ENCODE assay signal across 3 cellular contexts in genomic region chr5:104494043-104494442, GRCh38.
TF ChIP-seq lines count a peak whose summit lies in the region.

No MANE protein-coding gene starts in this region.

TF ChIP-seq in A549, 52 proteins besides CTCF, POLR2A, EP300 and RAD21:
- TF ChIP-seq FOSL2 (IDR thresholded peaks at IDR 0.05) (no peak), FOSL2 (CRISPR knock-in tag; IDR thresholded peaks at IDR 0.05) (no peak), EHF (CRISPR knock-in tag; IDR thresholded peaks at IDR 0.05) (no peak), ZFP36 (IDR thresholded peaks at IDR 0.05; ENCODE audit: borderline replicate concordance, partially characterized antibody) (no peak), CEBPB (IDR thresholded peaks at IDR 0.05) (no peak), HES2 (IDR thresholded peaks at IDR 0.05) (no peak), RFX5 (IDR thresholded peaks at IDR 0.05) (no peak), JUN (IDR thresholded peaks at IDR 0.05) (no peak), E2F6 (IDR thresholded peaks at IDR 0.05; ENCODE audit: borderline replicate concordance, low read depth) (no peak), BCL3 (IDR thresholded peaks at IDR 0.05) (no peak), ESRRA (IDR thresholded peaks at IDR 0.05; ENCODE audit: borderline replicate concordance, low read length) (no peak), GATA3 (IDR thresholded peaks at IDR 0.05; ENCODE audit: borderline replicate concordance) (no peak), FOSB (CRISPR knock-in tag; IDR thresholded peaks at IDR 0.05) (no peak)

TF ChIP-seq in HCT116, 20 proteins besides CTCF, POLR2A, EP300 and RAD21:
- TF ChIP-seq POLR2AphosphoS5 (IDR thresholded peaks at IDR 0.05; ENCODE audit: low read depth, low read length), result no peak
- no peak for TF ChIP-seq EZH2 (IDR thresholded peaks at IDR 0.05)
- no peak for TF ChIP-seq TCF7L2 (IDR thresholded peaks at IDR 0.05; ENCODE audit: borderline replicate concordance, extremely low read depth, insufficient read depth, insufficient read length)
- TF ChIP-seq SP1 (IDR thresholded peaks at IDR 0.05; ENCODE audit: low read depth), result no peak
- TF ChIP-seq FOSL1 (IDR thresholded peaks at IDR 0.05; ENCODE audit: low read depth), result no peak
- no peak for TF ChIP-seq EGR1 (IDR thresholded peaks at IDR 0.05; ENCODE audit: low read depth)
- TF ChIP-seq EZH2phosphoT487 (IDR thresholded peaks at IDR 0.05; ENCODE audit: borderline replicate concordance), result no peak
- TF ChIP-seq JUND (IDR thresholded peaks at IDR 0.05), result no peak
- TF ChIP-seq CEBPB (IDR thresholded peaks at IDR 0.05; ENCODE audit: low read depth), result no peak
- TF ChIP-seq CBX3 (IDR thresholded peaks at IDR 0.05; ENCODE audit: low read depth), result no peak
- TF ChIP-seq ZNF274 (IDR thresholded peaks at IDR 0.05; ENCODE audit: low read depth, low read length), result no peak
- TF ChIP-seq ELF1 (IDR thresholded peaks at IDR 0.05; ENCODE audit: borderline replicate concordance, low read depth), result no peak
- no peak for TF ChIP-seq YY1 (IDR thresholded peaks at IDR 0.05; ENCODE audit: extremely low read depth, insufficient replicate concordance, low read depth, low read length)
- TF ChIP-seq SIN3A (IDR thresholded peaks at IDR 0.05; ENCODE audit: low read depth), result no peak
- no peak for TF ChIP-seq MAX (IDR thresholded peaks at IDR 0.05)
- TF ChIP-seq REST (IDR thresholded peaks at IDR 0.05; ENCODE audit: low read depth), result no peak
- TF ChIP-seq ZFX (IDR thresholded peaks at IDR 0.05), result no peak
- no peak for TF ChIP-seq ZBTB33 (IDR thresholded peaks at IDR 0.05; ENCODE audit: extremely low read depth, insufficient replicate concordance, low read length)

TF ChIP-seq in H1, 55 proteins besides CTCF, POLR2A, EP300 and RAD21:
- TF ChIP-seq CEBPB (IDR thresholded peaks at IDR 0.05; ENCODE audit: low read depth, low read length), result 0 out of 2 replicates have a peak, but pooled peaks have one; percentile 3
- no peak for TF ChIP-seq TAF1 (IDR thresholded peaks at IDR 0.05; ENCODE audit: low read depth, low read length)
